10 cellular contexts compared by ENCODE assay signal in genomic region chr15:92095691-92096090, GRCh38.
DNase-seq lines count a peak whose midpoint lies in the region; ATAC-seq and TF ChIP-seq lines count a peak whose summit lies in the region.
"Had no signal": no experiment of that assay in that cellular context is flagged by ENCODE, and none has a peak within 500 bp of the region (broad histone marks: within the 10 kb centered on the region; RNA-seq: fewer than 3 reads in every experiment).

No MANE protein-coding gene starts in this region.

- peak overlapping the region; percentile 58 for H3K4me3 ChIP-seq in CD4-positive, CD25-positive, alpha-beta regulatory T cell (ENCODE audit: low read depth, low read length)
- no peak overlapping the region for H3K4me3 ChIP-seq in neural progenitor cell
- H3K4me3 ChIP-seq: psoas muscle, SK-N-MC had no signal

- no peaks in the 10 kb centered on the region for H3K27me3 ChIP-seq in CD4-positive, CD25-positive, alpha-beta regulatory T cell (ENCODE audit: control insufficient read depth, insufficient read depth, low read length)
- H3K27me3 ChIP-seq in neural progenitor cell: no peaks in the 10 kb centered on the region

- H3K9me3 Mint-ChIP-seq in CD4-positive, CD25-positive, alpha-beta regulatory T cell: no peaks in the 10 kb centered on the region
- H3K9me3 Mint-ChIP-seq in T-helper 2 cell treated with Interferon-gamma antibody and Interleukin-4, amounts not matched to agents 5 μg/mL and 100 μg/mL, for 36 hours: peaks cover 9% of the 10 kb centered on the region
- peaks cover 3% of the 10 kb centered on the region for H3K9me3 Mint-ChIP-seq in neural progenitor cell

- H3K27ac ChIP-seq in CD4-positive, CD25-positive, alpha-beta regulatory T cell (ENCODE audit: insufficient read depth, low read length, poor library complexity, severe bottlenecking): peak overlapping the region; percentile 82
- H3K27ac ChIP-seq in neural progenitor cell: no peak overlapping the region
- H3K27ac ChIP-seq: psoas muscle, SK-N-MC had no signal

- no peaks in the 10 kb centered on the region for H3K79me2 ChIP-seq in neural progenitor cell (ENCODE audit: low read depth)

- H3K4me1 ChIP-seq in CD4-positive, CD25-positive, alpha-beta regulatory T cell (ENCODE audit: control insufficient read depth, insufficient read depth, low read length, poor library complexity, severe bottlenecking): peaks cover 40% of the 10 kb centered on the region
- peaks cover 3% of the 10 kb centered on the region for H3K4me1 ChIP-seq in neural progenitor cell

- TF ChIP-seq CTCF in neural progenitor cell (IDR thresholded peaks at IDR 0.05): no peak

- ATAC-seq in CD4-positive, CD25-positive, alpha-beta regulatory T cell (ENCODE audit: low read depth in 2 of 2): peak; percentile 84 to 89
- ATAC-seq in GM19035 (IDR thresholded peaks at IDR 0.05; ENCODE audit: unreplicated experiment) (peak; percentile 78), HG03064 (IDR thresholded peaks at IDR 0.05; ENCODE audit: low read depth, unreplicated experiment) (peak; percentile 80)
- ATAC-seq: psoas muscle had no signal

- no peak overlapping the region for H3K4me2 ChIP-seq in neural progenitor cell

- DNase-seq in CD4-positive, CD25-positive, alpha-beta regulatory T cell: peak in 2 of 3 donors; percentile 64 to 88
- no peak for DNase-seq in T-helper 2 cell treated with Interferon-gamma antibody and Interleukin-4, amounts not matched to agents 5 μg/mL and 100 μg/mL, for 36 hours (ENCODE audit: low spot score)
- no peak for DNase-seq in AG08395 (ENCODE audit: low spot score)
- no peak for DNase-seq in neural progenitor cell (ENCODE audit: low spot score)
- no peak for DNase-seq in AG20443 (ENCODE audit: low spot score)
- DNase-seq in activated CD8-positive, alpha-beta memory T cell treated with anti-CD3 and anti-CD28 coated beads, Interleukin-2, amount 50 U/mL, for 48 hours: no peak
- DNase-seq: psoas muscle had no signal

- H3K36me3 ChIP-seq in CD4-positive, CD25-positive, alpha-beta regulatory T cell (ENCODE audit: control insufficient read depth, insufficient read depth, low read length): peaks cover 7% of the 10 kb centered on the region
- no peaks in the 10 kb centered on the region for H3K36me3 ChIP-seq in neural progenitor cell

- no peaks in the 10 kb centered on the region for H3F3A ChIP-seq in neural progenitor cell (ENCODE audit: low read depth)

- peaks cover 20% of the 10 kb centered on the region for H3K36me3 Mint-ChIP-seq in CD4-positive, CD25-positive, alpha-beta regulatory T cell
- H3K36me3 Mint-ChIP-seq in T-helper 2 cell treated with Interferon-gamma antibody and Interleukin-4, amounts not matched to agents 5 μg/mL and 100 μg/mL, for 36 hours (ENCODE audit: low read depth): peaks cover 33% of the 10 kb centered on the region
- H3K36me3 Mint-ChIP-seq in neural progenitor cell: no peaks in the 10 kb centered on the region

- H3K27me3 Mint-ChIP-seq in CD4-positive, CD25-positive, alpha-beta regulatory T cell: no peaks in the 10 kb centered on the region
- no peaks in the 10 kb centered on the region for H3K27me3 Mint-ChIP-seq in T-helper 2 cell treated with Interferon-gamma antibody and Interleukin-4, amounts not matched to agents 5 μg/mL and 100 μg/mL, for 36 hours (ENCODE audit: low read depth)
- H3K27me3 Mint-ChIP-seq in neural progenitor cell (ENCODE audit: insufficient read depth, low read depth): peaks cover 4% of the 10 kb centered on the region

- H3K9ac ChIP-seq in neural progenitor cell: no peak overlapping the region

- H3K27ac Mint-ChIP-seq in CD4-positive, CD25-positive, alpha-beta regulatory T cell: peak overlapping the region; percentile 91 to 98 (median 92)
- peak overlapping the region; percentile 77 for H3K27ac Mint-ChIP-seq in T-helper 2 cell treated with Interferon-gamma antibody and Interleukin-4, amounts not matched to agents 5 μg/mL and 100 μg/mL, for 36 hours
- no peak overlapping the region for H3K27ac Mint-ChIP-seq in neural progenitor cell

- H3K4me1 Mint-ChIP-seq in CD4-positive, CD25-positive, alpha-beta regulatory T cell: peaks cover 22 to 74% (median 56%) of the 10 kb centered on the region in 4 donors
- peaks cover 50% of the 10 kb centered on the region for H3K4me1 Mint-ChIP-seq in T-helper 2 cell treated with Interferon-gamma antibody and Interleukin-4, amounts not matched to agents 5 μg/mL and 100 μg/mL, for 36 hours (ENCODE audit: low read depth)
- H3K4me1 Mint-ChIP-seq in neural progenitor cell: peaks cover 16% of the 10 kb centered on the region

- no peaks in the 10 kb centered on the region for H3K9me3 ChIP-seq in CD4-positive, CD25-positive, alpha-beta regulatory T cell (ENCODE audit: control insufficient read depth in 2 of 2, low read length in 2 of 2)
- H3K9me3 ChIP-seq in neural progenitor cell (ENCODE audit: low read depth): no peaks in the 10 kb centered on the region
- H3K9me3 ChIP-seq: psoas muscle had no signal

- no peak overlapping the region for H2AFZ ChIP-seq in neural progenitor cell (replicated peaks)

- H4K20me1 ChIP-seq in neural progenitor cell (ENCODE audit: low read depth): no peaks in the 10 kb centered on the region

- peak overlapping the region; percentile 52 to 77 (median 58) for H3K4me3 Mint-ChIP-seq in CD4-positive, CD25-positive, alpha-beta regulatory T cell
- peak overlapping the region; percentile 73 for H3K4me3 Mint-ChIP-seq in T-helper 2 cell treated with Interferon-gamma antibody and Interleukin-4, amounts not matched to agents 5 μg/mL and 100 μg/mL, for 36 hours
- no peak overlapping the region for H3K4me3 Mint-ChIP-seq in neural progenitor cell

Comparison
In these comparisons a context has a peak if more than half of its experiments do, and no peak if none do; other contexts are left out.
1. DNase-seq: peak in CD4-positive, CD25-positive, alpha-beta regulatory T cell (2 of 3); none in T-helper 2 cell treated with Interferon-gamma antibody and Interleukin-4, amounts not matched to agents 5 μg/mL and 100 μg/mL, for 36 hours (single experiment), AG08395 (single experiment), neural progenitor cell (single experiment), AG20443 (single experiment) and activated CD8-positive, alpha-beta memory T cell treated with anti-CD3 and anti-CD28 coated beads, Interleukin-2, amount 50 U/mL, for 48 hours (single experiment).
2. Peak in every context shown above with its lines, with median percentiles within 50 percentile points of each other: ATAC-seq.